In genomic region chr11:6602096-6602940, GRCh38 we compare ENCODE assay signal across 9 cellular contexts. TPM values are rescaled to one million over a fixed set of nuclear protein-coding genes. Genes with fewer than 3 reads are reported as not detected.
DNase-seq lines count a peak whose midpoint lies in the region; ATAC-seq, FAIRE-seq and TF ChIP-seq lines count a peak whose summit lies in the region.
"Had no signal": no experiment of that assay in that cellular context is flagged by ENCODE, and none has a peak within 500 bp of the region (broad histone marks: within the 10 kb centered on the region; RNA-seq: fewer than 3 reads in every experiment).

No MANE protein-coding gene starts in this region.

- no peak for FAIRE-seq in endothelial cell of umbilical vein (lab: Jason Lieb, UNC)

- peak overlapping the region; percentile 96 for H3K4me3 ChIP-seq in MM.1S (ENCODE audit: low read length)
- H3K4me3 ChIP-seq in endothelial cell of umbilical vein (replicated peaks in 1 of 3; ENCODE audit: insufficient read depth in 1 of 3, low read depth in 1 of 3, low read length in 3 of 3): peak overlapping the region; percentile 62 to 97 (median 90)
- H3K4me3 ChIP-seq in neuronal stem cell (ENCODE audit: low read length in 2 of 2): peak overlapping the region; percentile 67 to 85

- H3K27me3 ChIP-seq in MM.1S (replicated peaks; ENCODE audit: insufficient read depth, low read length) (no peaks in the 10 kb centered on the region), endothelial cell of umbilical vein (ENCODE audit: control insufficient read depth in 2 of 2, insufficient read depth in 2 of 2, low read length in 2 of 2) (no peaks in the 10 kb centered on the region), neuronal stem cell (ENCODE audit: control insufficient read depth in 3 of 3, insufficient read depth in 3 of 3, low read depth in 1 of 3, low read length in 3 of 3) (no peaks in the 10 kb centered on the region)

- H3K79me2 ChIP-seq in MM.1S (ENCODE audit: low read length) (peaks cover 76% of the 10 kb centered on the region), endothelial cell of umbilical vein (ENCODE audit: control insufficient read depth, insufficient read depth, low read length) (peaks cover 79% of the 10 kb centered on the region)

- H3K9me3 ChIP-seq in MM.1S (replicated peaks; ENCODE audit: insufficient read depth, low read length) (no peaks in the 10 kb centered on the region), endothelial cell of umbilical vein (replicated peaks; ENCODE audit: control insufficient read depth, insufficient read depth, low read length) (no peaks in the 10 kb centered on the region), neuronal stem cell (replicated peaks in 1 of 2; ENCODE audit: control insufficient read depth in 2 of 2, insufficient read depth in 1 of 2, low read depth in 1 of 2, low read length in 2 of 2) (no peaks in the 10 kb centered on the region)

- WGBS in neuronal stem cell (ENCODE audit: extremely low coverage in 2 of 2, insufficient read length in 2 of 2, insufficient replicate concordance in 1 of 2), 2 donors: no CpG with 5 or more reads among the region's 7 CpGs

- H2BK120ac ChIP-seq in neuronal stem cell (ENCODE audit: low read depth, low read length): no peak overlapping the region

- H3K36me3 ChIP-seq in MM.1S (replicated peaks; ENCODE audit: insufficient read depth, low read length) (peaks cover 10% of the 10 kb centered on the region; the same call in 1 of the 2 replicates), endothelial cell of umbilical vein (ENCODE audit: control insufficient read depth in 2 of 2, extremely low read depth in 1 of 2, insufficient read depth in 2 of 2, low read length in 2 of 2) (peaks cover 22% of the 10 kb centered on the region in 2 experiments), neuronal stem cell (replicated peaks in 1 of 2; ENCODE audit: control insufficient read depth in 2 of 2, insufficient read depth in 2 of 2, low read length in 2 of 2) (peaks cover 29 to 57% of the 10 kb centered on the region in 2 donors)

- no peaks in the 10 kb centered on the region for H3K27me3 Mint-ChIP-seq in Calu3 (ENCODE audit: unreplicated experiment)

- peaks cover 9% of the 10 kb centered on the region; the same call in 1 of the 2 replicates for H4K20me1 ChIP-seq in MM.1S (ENCODE audit: insufficient read depth, low read length)
- H4K20me1 ChIP-seq in endothelial cell of umbilical vein (replicated peaks; ENCODE audit: control insufficient read depth, extremely low read depth, insufficient read depth, low read length): peaks cover 3% of the 10 kb centered on the region

- no peak overlapping the region for H4K8ac ChIP-seq in neuronal stem cell (ENCODE audit: low read depth, low read length)

- H3K9me3 Mint-ChIP-seq in Calu3 (ENCODE audit: low read depth, unreplicated experiment): no peaks in the 10 kb centered on the region
- H3K9me3 Mint-ChIP-seq: activated T-helper 2 cell treated with anti-CD3 and anti-CD28 coated beads, Interferon-gamma antibody, Interleukin-2, Interleukin-4, amounts not matched to agents 10 μg/mL and 5 μg/mL and 100 μg/mL, durations not matched to agents 14 hours and 24 hours and 36 hours had no signal

- H2AFZ ChIP-seq in MM.1S (ENCODE audit: low read length) (peak overlapping the region; percentile 82; the same call in 1 of the 2 replicates), endothelial cell of umbilical vein (ENCODE audit: low read depth, low read length) (no peak overlapping the region), neuronal stem cell (ENCODE audit: low read length) (no peak overlapping the region)

- H3K27ac Mint-ChIP-seq in Calu3 (ENCODE audit: unreplicated experiment): no peak overlapping the region
- H3K27ac Mint-ChIP-seq: activated T-helper 2 cell treated with anti-CD3 and anti-CD28 coated beads, Interferon-gamma antibody, Interleukin-2, Interleukin-4, amounts not matched to agents 10 μg/mL and 5 μg/mL and 100 μg/mL, durations not matched to agents 14 hours and 24 hours and 36 hours had no signal

- peaks cover 33% of the 10 kb centered on the region for H3K4me1 ChIP-seq in MM.1S (ENCODE audit: low read length)
- H3K4me1 ChIP-seq in endothelial cell of umbilical vein (ENCODE audit: control insufficient read depth, extremely low read depth, insufficient read depth, low read length): peaks cover 32% of the 10 kb centered on the region
- H3K4me1 ChIP-seq in neuronal stem cell (ENCODE audit: control insufficient read depth in 2 of 2, insufficient read depth in 1 of 2, low read depth in 1 of 2, low read length in 2 of 2): peaks cover 13 to 25% of the 10 kb centered on the region in 2 donors

- H3K9ac ChIP-seq in MM.1S (ENCODE audit: low read length) (peak overlapping the region; percentile 86), endothelial cell of umbilical vein (replicated peaks; ENCODE audit: extremely low read depth, insufficient read depth, low read length) (peak overlapping the region; percentile 79), neuronal stem cell (ENCODE audit: low read depth, low read length, poor library complexity) (peak overlapping the region; percentile 35)

- peaks cover 10% of the 10 kb centered on the region for H3K79me1 ChIP-seq in neuronal stem cell (ENCODE audit: low read depth, low read length)

- BruUV-seq in endothelial cell of umbilical vein (replicated peaks; lab: Mats Ljungman, UMichigan): no TSS peak
- BruUV-seq in Calu3 (replicated peaks; lab: Mats Ljungman, UMichigan): no TSS peak

- no peak overlapping the region for H3K14ac ChIP-seq in neuronal stem cell (ENCODE audit: low read length)

- intact Hi-C loops in endothelial cell of umbilical vein (cut with micrococcal nuclease): no loop called here
- intact Hi-C loops in Calu3 (cut with micrococcal nuclease; ENCODE audit: unreplicated experiment): no loop called here

- CTCF ChIA-PET in endothelial cell of umbilical vein (lab: Charles Lee) (interaction anchor here (0.6 to 7.7 kb wide), 10 partner anchors 9 to 223 kb away, joined by 3 to 122 read pairs (median 6); partner anchors contain the start of genes MRPL17, TAF10 and TPP1), Calu3 (lab: Charles Lee) (no interaction called here)

- H3K18ac ChIP-seq in neuronal stem cell (ENCODE audit: low read length): no peak overlapping the region

- peaks cover 19% of the 10 kb centered on the region for H3K36me3 Mint-ChIP-seq in Calu3 (ENCODE audit: insufficient read depth, unreplicated experiment)

- no peaks in the 10 kb centered on the region for H3K9me1 ChIP-seq in endothelial cell of umbilical vein (replicated peaks; ENCODE audit: control insufficient read depth, extremely low read depth, insufficient read depth, low read length)

- H2BK12ac ChIP-seq in neuronal stem cell (ENCODE audit: low read length): no peak overlapping the region

- H2AK5ac ChIP-seq in neuronal stem cell (ENCODE audit: low read depth, low read length): no peak overlapping the region

- no peak for DNase-seq in MM.1S
- no peak for DNase-seq in endothelial cell of umbilical vein (ENCODE audit: low read depth, low spot score)
- DNase-seq in neuronal stem cell (ENCODE audit: low spot score): no peak
- DNase-seq in Calu3: no peak
- no peak for DNase-seq in NCI-H345 (lab: John Stamatoyannopoulos, UW)

- H3K9me2 ChIP-seq in MM.1S (replicated peaks; ENCODE audit: insufficient read depth, low read length): no peaks in the 10 kb centered on the region

- POLR2A ChIA-PET in endothelial cell of umbilical vein (lab: Charles Lee): no interaction called here

- peak overlapping the region; percentile 95 for H3K4me2 ChIP-seq in MM.1S (ENCODE audit: low read depth, low read length)
- peak overlapping the region; percentile 90 for H3K4me2 ChIP-seq in endothelial cell of umbilical vein (ENCODE audit: insufficient read depth, low read length)
- peak overlapping the region; percentile 59 for H3K4me2 ChIP-seq in neuronal stem cell (ENCODE audit: insufficient read depth, low read length, poor library complexity, severe bottlenecking)

- no peak overlapping the region for H3K4ac ChIP-seq in neuronal stem cell (ENCODE audit: low read length)

- peaks cover 22% of the 10 kb centered on the region for H3F3A ChIP-seq in MM.1S (ENCODE audit: insufficient read depth, low read length)

- H3K4me1 Mint-ChIP-seq in Calu3 (ENCODE audit: low read depth, unreplicated experiment): peaks cover 12% of the 10 kb centered on the region

- dilution Hi-C loops in endothelial cell of umbilical vein (cut with MboI; ENCODE audit: extremely low pct_ligation_motif_present, low sequenced_read_pairs): no loop called here

- ATAC-seq in GM19452 (IDR thresholded peaks at IDR 0.05; ENCODE audit: unreplicated experiment): no peak
- ATAC-seq in HG02840 (IDR thresholded peaks at IDR 0.05; ENCODE audit: low FRiP score, unreplicated experiment): no peak

- no peak overlapping the region for H2BK15ac ChIP-seq in neuronal stem cell (ENCODE audit: low read length)

- H3K4me3 Mint-ChIP-seq in Calu3 (ENCODE audit: low read depth, unreplicated experiment): no peak overlapping the region

- H4K91ac ChIP-seq in neuronal stem cell (ENCODE audit: low read depth, low read length, poor library complexity): no peak overlapping the region

- no peak for TF ChIP-seq CTCF in C4-2B (conservative IDR thresholded peaks at IDR 0.05)
- TF ChIP-seq CTCF in MM.1S (IDR thresholded peaks at IDR 0.05; ENCODE audit: low read length): no peak
- no peak for TF ChIP-seq CTCF in endothelial cell of umbilical vein (IDR thresholded peaks at IDR 0.05; ENCODE audit: extremely low read depth in 1 of 2, insufficient read depth in 1 of 2, low read depth in 1 of 2, low read length in 2 of 2)
- no peak for TF ChIP-seq CTCF in Calu3 (IDR thresholded peaks at IDR 0.05; ENCODE audit: unreplicated experiment)

- no peak for TF ChIP-seq POLR2A in endothelial cell of umbilical vein (IDR thresholded peaks at IDR 0.05; ENCODE audit: low read depth, low read length)

- H3K27ac ChIP-seq in C4-2B: peak overlapping the region; percentile 85
- no peak overlapping the region for H3K27ac ChIP-seq in MM.1S (ENCODE audit: low read length)
- peak overlapping the region; percentile 37 for H3K27ac ChIP-seq in endothelial cell of umbilical vein (ENCODE audit: insufficient read depth, low read depth, low read length)
- H3K27ac ChIP-seq in neuronal stem cell (replicated peaks; ENCODE audit: low read length): no peak overlapping the region

- H2BK5ac ChIP-seq in neuronal stem cell (ENCODE audit: low read length): no peak overlapping the region

- H3K23ac ChIP-seq in neuronal stem cell (ENCODE audit: low read depth, low read length, poor library complexity): no peak overlapping the region

RNA-seq across cellular contexts. Expression of gene RRP8, which starts 1.1 kb away (rescaled TPM):
- total RNA-seq in endothelial cell of umbilical vein (19.4 and 23.3 TPM in 2 replicates), Calu3 (2022) (17.4 and 22.8 TPM in 2 replicates)
- polyA plus RNA-seq in endothelial cell of umbilical vein: 6.4 and 7.2 TPM in 2 replicates
- 10.6 and 12.4 TPM in 2 replicates for polyA plus RNA-seq in endothelial cell of umbilical vein (2011; cell fraction: cytosol; rRNA removed)
- 19.6 and 20.2 TPM in 2 replicates for polyA plus RNA-seq in endothelial cell of umbilical vein (2011; cell fraction: nucleus; rRNA removed)
- polyA plus RNA-seq in endothelial cell of umbilical vein (2012): 14.6 and 18.5 TPM in 2 replicates
- 8.9 and 14.9 TPM in 2 replicates for polyA minus RNA-seq in endothelial cell of umbilical vein
- polyA minus RNA-seq in endothelial cell of umbilical vein (2011; cell fraction: cytosol; rRNA and poly(A)+ RNA removed): 11.8 TPM
- polyA minus RNA-seq in endothelial cell of umbilical vein (2011; cell fraction: nucleus; rRNA and poly(A)+ RNA removed): 15.7 and 17.2 TPM in 2 replicates
- polyA plus RNA-seq in neuronal stem cell (2013, experiment 1 of 2): 19.8 TPM
- 18.9 TPM for polyA plus RNA-seq in neuronal stem cell (2013, experiment 2 of 2)

RNA-seq across cellular contexts. Expression of gene ILK, which starts 1.3 kb away (rescaled TPM):
- total RNA-seq in endothelial cell of umbilical vein (221 and 233 TPM in 2 replicates), Calu3 (2022) (85.7 and 87.0 TPM in 2 replicates)
- 296 and 299 TPM in 2 replicates for polyA plus RNA-seq in endothelial cell of umbilical vein
- polyA plus RNA-seq in endothelial cell of umbilical vein (2011; cell fraction: cytosol; rRNA removed): 264 and 294 TPM in 2 replicates
- 453 and 501 TPM in 2 replicates for polyA plus RNA-seq in endothelial cell of umbilical vein (2011; cell fraction: nucleus; rRNA removed)
- polyA plus RNA-seq in endothelial cell of umbilical vein (2012): 152 and 160 TPM in 2 replicates
- 221 and 253 TPM in 2 replicates for polyA minus RNA-seq in endothelial cell of umbilical vein
- 85.9 TPM for polyA minus RNA-seq in endothelial cell of umbilical vein (2011; cell fraction: cytosol; rRNA and poly(A)+ RNA removed)
- 81.1 and 90.3 TPM in 2 replicates for polyA minus RNA-seq in endothelial cell of umbilical vein (2011; cell fraction: nucleus; rRNA and poly(A)+ RNA removed)
- 96.9 TPM for polyA plus RNA-seq in neuronal stem cell (2013, experiment 1 of 2)
- polyA plus RNA-seq in neuronal stem cell (2013, experiment 2 of 2): 95.8 TPM

RNA-seq across cellular contexts. Expression of gene TAF10, which starts 9.7 kb away (rescaled TPM):
- total RNA-seq in endothelial cell of umbilical vein (86.2 and 105 TPM in 2 replicates), Calu3 (2022) (175 and 187 TPM in 2 replicates)
- polyA plus RNA-seq in endothelial cell of umbilical vein: 149 and 208 TPM in 2 replicates
- polyA plus RNA-seq in endothelial cell of umbilical vein (2011; cell fraction: cytosol; rRNA removed): 153 and 155 TPM in 2 replicates
- polyA plus RNA-seq in endothelial cell of umbilical vein (2011; cell fraction: nucleus; rRNA removed): 91.4 and 134 TPM in 2 replicates
- 213 and 235 TPM in 2 replicates for polyA plus RNA-seq in endothelial cell of umbilical vein (2012)
- polyA minus RNA-seq in endothelial cell of umbilical vein: 80.6 and 94.6 TPM in 2 replicates
- polyA minus RNA-seq in endothelial cell of umbilical vein (2011; cell fraction: cytosol; rRNA and poly(A)+ RNA removed): 63.8 TPM
- 21.2 and 22.1 TPM in 2 replicates for polyA minus RNA-seq in endothelial cell of umbilical vein (2011; cell fraction: nucleus; rRNA and poly(A)+ RNA removed)
- polyA plus RNA-seq in neuronal stem cell (2013, experiment 1 of 2): 283 TPM
- 282 TPM for polyA plus RNA-seq in neuronal stem cell (2013, experiment 2 of 2)

RNA-seq across cellular contexts. Expression of gene TPP1, which starts 16.9 kb away (rescaled TPM):
- 101 and 124 TPM in 2 replicates for total RNA-seq in endothelial cell of umbilical vein
- polyA plus RNA-seq in endothelial cell of umbilical vein: 219 and 224 TPM in 2 replicates
- polyA plus RNA-seq in endothelial cell of umbilical vein (2011; cell fraction: cytosol; rRNA removed): 99.6 and 106 TPM in 2 replicates
- 233 and 244 TPM in 2 replicates for polyA plus RNA-seq in endothelial cell of umbilical vein (2011; cell fraction: nucleus; rRNA removed)
- 144 and 174 TPM in 2 replicates for polyA plus RNA-seq in endothelial cell of umbilical vein (2012)
- polyA minus RNA-seq in endothelial cell of umbilical vein: 171 and 223 TPM in 2 replicates
- polyA minus RNA-seq in endothelial cell of umbilical vein (2011; cell fraction: cytosol; rRNA and poly(A)+ RNA removed): 50.7 TPM
- 61.0 and 85.1 TPM in 2 replicates for polyA minus RNA-seq in endothelial cell of umbilical vein (2011; cell fraction: nucleus; rRNA and poly(A)+ RNA removed)
- 47.2 TPM for polyA plus RNA-seq in neuronal stem cell (2013, experiment 1 of 2)
- 47.6 TPM for polyA plus RNA-seq in neuronal stem cell (2013, experiment 2 of 2)
- total RNA-seq in Calu3 (2022): 70.6 and 71.5 TPM in 2 replicates

RNA-seq across cellular contexts. Expression of gene DCHS1, which starts 53.3 kb away (rescaled TPM):
- 73.0 and 73.1 TPM in 2 replicates for total RNA-seq in endothelial cell of umbilical vein
- 56.2 and 64.2 TPM in 2 replicates for polyA plus RNA-seq in endothelial cell of umbilical vein
- 31.1 and 35.9 TPM in 2 replicates for polyA plus RNA-seq in endothelial cell of umbilical vein (2011; cell fraction: cytosol; rRNA removed)
- polyA plus RNA-seq in endothelial cell of umbilical vein (2011; cell fraction: nucleus; rRNA removed): 89.5 and 105 TPM in 2 replicates
- 52.6 and 58.4 TPM in 2 replicates for polyA plus RNA-seq in endothelial cell of umbilical vein (2012)
- polyA minus RNA-seq in endothelial cell of umbilical vein: 125 and 133 TPM in 2 replicates
- polyA minus RNA-seq in endothelial cell of umbilical vein (2011; cell fraction: cytosol; rRNA and poly(A)+ RNA removed): not detected
- polyA minus RNA-seq in endothelial cell of umbilical vein (2011; cell fraction: nucleus; rRNA and poly(A)+ RNA removed): 59.4 and 70.9 TPM in 2 replicates
- 4.5 TPM for polyA plus RNA-seq in neuronal stem cell (2013, experiment 1 of 2)
- 4.4 TPM for polyA plus RNA-seq in neuronal stem cell (2013, experiment 2 of 2)
- 0.02 TPM in 1 of 2 replicates, not detected in the other for total RNA-seq in Calu3 (2022)

Comparison
In these comparisons a context has a peak if more than half of its experiments do, and no peak if none do; other contexts are left out.
1. H3K27ac ChIP-seq: peak in C4-2B (single experiment) and endothelial cell of umbilical vein (single experiment); none in MM.1S (single experiment) and neuronal stem cell (single experiment).
2. H3K9ac ChIP-seq: peak in every context shown above with its lines; median percentile 86 in MM.1S; 79 in endothelial cell of umbilical vein; 35 in neuronal stem cell.
3. Peak in every context shown above with its lines, with median percentiles within 50 percentile points of each other: H3K4me2 ChIP-seq and H3K4me3 ChIP-seq.